Comparison of ENCODE assay signal across 1 cellular context in genomic region chr6:41966961-41967311, GRCh38.
TF ChIP-seq lines count a peak whose summit lies in the region.

No MANE protein-coding gene starts in this region.

TF ChIP-seq in K562, 482 proteins besides CTCF, POLR2A, EP300 and RAD21 (continued from another document and continues in another):
- TF ChIP-seq MGA (IDR thresholded peaks at IDR 0.05) (peak; percentile 24; the same call in 1 of the 2 replicates), EWSR1 (IDR thresholded peaks at IDR 0.05; ENCODE audit: borderline replicate concordance, low read depth, partially characterized antibody) (no peak), ARID1B (IDR thresholded peaks at IDR 0.05) (peak; percentile 61; the same call in 1 of the 2 replicates), PHF8 (IDR thresholded peaks at IDR 0.05; ENCODE audit: borderline replicate concordance, low read length) (no peak), GATA2 (CRISPR knock-in tag; IDR thresholded peaks at IDR 0.05) (no peak), CTBP1 (IDR thresholded peaks at IDR 0.05; ENCODE audit: borderline replicate concordance) (no peak), SIX5 (IDR thresholded peaks at IDR 0.05; ENCODE audit: borderline replicate concordance in 1 of 2, insufficient read depth in 1 of 2, low read depth in 1 of 2, low read length in 2 of 2) (no peak), BRF1 (IDR thresholded peaks at IDR 0.05; ENCODE audit: borderline replicate concordance, extremely low read depth, insufficient read length) (no peak), ZNF140 (CRISPR knock-in tag; IDR thresholded peaks at IDR 0.05) (no peak), MEF2A (IDR thresholded peaks at IDR 0.05; ENCODE audit: control insufficient read depth, low read depth, low read length) (no peak), RUNX1 (IDR thresholded peaks at IDR 0.05; ENCODE audit: low read depth) (no peak), CHD2 (IDR thresholded peaks at IDR 0.05; ENCODE audit: low read depth, low read length) (no peak), ZNF445 (CRISPR knock-in tag; IDR thresholded peaks at IDR 0.05; ENCODE audit: low read depth) (0 out of 2 replicates have a peak, but pooled peaks have one; percentile 47), ZBTB7A (IDR thresholded peaks at IDR 0.05; ENCODE audit: borderline replicate concordance, control insufficient read depth, low read depth, low read length) (no peak), GTF2E2 (tag; IDR thresholded peaks at IDR 0.05) (peak; percentile 40; the same call in 1 of the 2 replicates), ZNF3 (CRISPR knock-in tag; IDR thresholded peaks at IDR 0.05) (no peak), ZFP30 (CRISPR knock-in tag; IDR thresholded peaks at IDR 0.05; ENCODE audit: borderline replicate concordance) (no peak), ZBTB8A (IDR thresholded peaks at IDR 0.05; ENCODE audit: partially characterized antibody) (no peak), EGR1 (conservative IDR thresholded peaks at IDR 0.05) (peak; percentile 43; the same call in 1 of the 2 replicates), TEAD1 (CRISPR knock-in tag; IDR thresholded peaks at IDR 0.05) (0 out of 4 replicates have a peak, but pooled peaks of 1 of the 2 experiments have one; percentile 6), PRDM10 (IDR thresholded peaks at IDR 0.05; ENCODE audit: partially characterized antibody) (peak; percentile 93), LCOR (CRISPR knock-in tag; IDR thresholded peaks at IDR 0.05) (no peak), POLR2H (tag; IDR thresholded peaks at IDR 0.05; ENCODE audit: low read depth) (no peak), BMI1 (IDR thresholded peaks at IDR 0.05; ENCODE audit: low read length) (no peak), ARID4B (CRISPR knock-in tag; IDR thresholded peaks at IDR 0.05) (no peak), ZNF354B (CRISPR knock-in tag; IDR thresholded peaks at IDR 0.05) (no peak), ZNF395 (CRISPR knock-in tag; IDR thresholded peaks at IDR 0.05) (0 out of 2 replicates have a peak, but pooled peaks have one; percentile 44), TAL1 (IDR thresholded peaks at IDR 0.05) (no peak), PHB2 (IDR thresholded peaks at IDR 0.05; ENCODE audit: low read depth) (no peak), ZNF436 (CRISPR knock-in tag; IDR thresholded peaks at IDR 0.05) (no peak), SMARCA4 (IDR thresholded peaks at IDR 0.05) (no peak; the same call in 1 of the 2 replicates), SMC3 (conservative IDR thresholded peaks at IDR 0.05; ENCODE audit: insufficient read depth, low read depth, low read length) (no peak), ZNF224 (CRISPR knock-in tag; IDR thresholded peaks at IDR 0.05) (no peak), CXXC5 (CRISPR knock-in tag; IDR thresholded peaks at IDR 0.05) (no peak; the same call in 1 of the 2 replicates), SMARCB1 (IDR thresholded peaks at IDR 0.05; ENCODE audit: insufficient read length, low read depth) (no peak), ARID2 (IDR thresholded peaks at IDR 0.05) (no peak), KLF6 (CRISPR knock-in tag; IDR thresholded peaks at IDR 0.05; ENCODE audit: borderline replicate concordance) (no peak), NR1H2 (CRISPR knock-in tag; IDR thresholded peaks at IDR 0.05) (no peak), MAFK (IDR thresholded peaks at IDR 0.05; ENCODE audit: low read length) (peak; percentile 93), ZKSCAN8 (CRISPR knock-in tag; IDR thresholded peaks at IDR 0.05) (peak; percentile 20; the same call in 1 of the 2 replicates), PTBP1 (IDR thresholded peaks at IDR 0.05; ENCODE audit: low read depth, low read length) (no peak), SFPQ (IDR thresholded peaks at IDR 0.05; ENCODE audit: low read depth, low read length) (no peak)
